Comparison of ENCODE assay signal across 26 cellular contexts in genomic region chr11:111785886-111786412, GRCh38. TPM values are rescaled to one million over a fixed set of nuclear protein-coding genes. Genes with fewer than 3 reads are reported as not detected.
DNase-seq lines count a peak whose midpoint lies in the region; ATAC-seq and TF ChIP-seq lines count a peak whose summit lies in the region.
"Had no signal": no experiment of that assay in that cellular context is flagged by ENCODE, and none has a peak within 500 bp of the region (broad histone marks: within the 10 kb centered on the region; RNA-seq: fewer than 3 reads in every experiment).

No MANE protein-coding gene starts in this region.

- H3K4me3 Mint-ChIP-seq in effector memory CD8-positive, alpha-beta T cell = no peak overlapping the region
- H3K4me3 Mint-ChIP-seq: activated naive CD8-positive, alpha-beta T cell treated with anti-CD3 and anti-CD28 coated beads for 36 hours; H9; neural crest cell; T-helper 17 cell had no signal

- peaks cover 21% of the 10 kb centered on the region for H3K36me3 Mint-ChIP-seq in effector memory CD8-positive, alpha-beta T cell (ENCODE audit: insufficient read depth)

- peak; percentile 40 to 83 for DNase-seq in NCI-H446 (lab: John Stamatoyannopoulos, UW)
- no peak for DNase-seq in effector memory CD8-positive, alpha-beta T cell
- no peak for DNase-seq in left colon
- DNase-seq in renal cortical epithelial cell (ENCODE audit: low read depth) = peak; percentile 76
- no peak for DNase-seq in activated T-cell treated with anti-CD3 and anti-CD28 coated beads for 4 hours
- no peak for DNase-seq in stomach
- DNase-seq in HEK293T (ENCODE audit: extremely low spot score) = no peak
- DNase-seq: ACHN; activated CD4-positive, alpha-beta T cell treated with anti-CD3 and anti-CD28 coated beads for 1 hour; activated effector memory CD4-positive, alpha-beta T cell treated with anti-CD3 and anti-CD28 coated beads, Interleukin-2, amount 50 U/mL, for 16 hours; activated naive CD8-positive, alpha-beta T cell treated with anti-CD3 and anti-CD28 coated beads for 36 hours; Caco-2; DND-41; H9; NCI-H1105 treated with DMSO at 0.1 percent for 48 hours; NCI-H2029; NCI-H2227 treated with DMSO at 0.1 percent for 48 hours; SK-N-SH; stimulated activated naive CD8-positive, alpha-beta T cell treated with anti-CD3 and anti-CD28 coated beads, Interleukin-15, Interleukin-2, amounts not matched to agents 100 U/mL and 50 U/mL, for 24 hours; T-helper 17 cell had no signal

- CTCF ChIA-PET in HEK293T (lab: Yijun Ruan, JAX) = no interaction called here

- no peaks in the 10 kb centered on the region for H3K27me3 ChIP-seq in stomach
- H3K27me3 ChIP-seq: ascending aorta, BLaER1, gastroesophageal sphincter had no signal

- H3K27ac Mint-ChIP-seq in effector memory CD8-positive, alpha-beta T cell = peak overlapping the region; percentile 29 to 49
- H3K27ac Mint-ChIP-seq: activated naive CD8-positive, alpha-beta T cell treated with anti-CD3 and anti-CD28 coated beads for 36 hours; H9; T-helper 17 cell had no signal

- intact Hi-C loops in left colon (cut with DNase I, micrococcal nuclease) = no loop called here
- intact Hi-C loops in stomach (cut with DNase I; ENCODE audit: low total_unique reads) = loop anchor here (10.0 kb wide), 1 partner anchor 59 kb away; no protein-coding TSS in a partner anchor

- no peaks in the 10 kb centered on the region for H3K9me3 ChIP-seq in stomach
- H3K9me3 ChIP-seq: ascending aorta, BLaER1, Caco-2, gastroesophageal sphincter, SK-N-SH had no signal

- H3K27me3 Mint-ChIP-seq in effector memory CD8-positive, alpha-beta T cell = no peaks in the 10 kb centered on the region
- H3K27me3 Mint-ChIP-seq: activated naive CD8-positive, alpha-beta T cell treated with anti-CD3 and anti-CD28 coated beads for 36 hours; T-helper 17 cell had no signal

- H3K9me3 Mint-ChIP-seq in effector memory CD8-positive, alpha-beta T cell = no peaks in the 10 kb centered on the region
- H3K9me3 Mint-ChIP-seq: activated naive CD8-positive, alpha-beta T cell treated with anti-CD3 and anti-CD28 coated beads for 36 hours; H9; neural crest cell had no signal

- no peak for TF ChIP-seq CTCF in stomach (IDR thresholded peaks at IDR 0.05)

- peaks cover 0 to 24% (median 10%) of the 10 kb centered on the region in 4 donors for H3K4me1 ChIP-seq in stomach
- H3K4me1 ChIP-seq: ascending aorta, Caco-2, parathyroid adenoma had no signal

- H3K36me3 ChIP-seq in stomach = peaks cover 0 to 40% (median 24%) of the 10 kb centered on the region in 4 donors

- no peak for TF ChIP-seq POLR2A in stomach (IDR thresholded peaks at IDR 0.05)

- no peaks in the 10 kb centered on the region for H3K4me1 Mint-ChIP-seq in effector memory CD8-positive, alpha-beta T cell (ENCODE audit: low read depth in 2 of 2)
- H3K4me1 Mint-ChIP-seq: activated naive CD8-positive, alpha-beta T cell treated with anti-CD3 and anti-CD28 coated beads for 36 hours; H9; neural crest cell; T-helper 17 cell had no signal

- ATAC-seq in effector memory CD8-positive, alpha-beta T cell (replicated peaks) = no peak
- ATAC-seq in left colon (peak; percentile 59), HG02870 (IDR thresholded peaks at IDR 0.05; ENCODE audit: unreplicated experiment) (no peak)
- ATAC-seq: gastroesophageal sphincter; stimulated activated naive CD8-positive, alpha-beta T cell treated with anti-CD3 and anti-CD28 coated beads, Interleukin-15, Interleukin-2, amounts not matched to agents 100 U/mL and 50 U/mL, for 24 hours; T-helper 17 cell had no signal

- no peak for TF ChIP-seq EP300 in stomach (IDR thresholded peaks at IDR 0.05)

- POLR2A ChIA-PET in HEK293T (lab: Yijun Ruan, JAX) = no interaction called here

- H3K27ac ChIP-seq in stomach = peak overlapping the region in 1 of 5 donors; percentile 33
- H3K27ac ChIP-seq: ascending aorta, BLaER1, gastroesophageal sphincter, parathyroid adenoma had no signal

- H3K4me3 ChIP-seq in stomach = no peak overlapping the region
- H3K4me3 ChIP-seq: ascending aorta, BLaER1, gastroesophageal sphincter had no signal

- 61 to 83% (median 70%) methylated on average over 2 of the region's 2 CpGs for WGBS in stomach, 5 donors

TF ChIP-seq in HEK293T, 16 proteins besides CTCF, POLR2A, EP300 and RAD21:
- no peak for TF ChIP-seq TARDBP (IDR thresholded peaks at IDR 0.05)

RNA-seq across cellular contexts. Expression of gene PPP2R1B, which starts 19.8 kb away (rescaled TPM):
- 10 to 100 TPM; 45.3 to 45.8 TPM for total RNA-seq in left colon
- total RNA-seq in renal cortical epithelial cell = 64.3 and 93.9 TPM in 2 replicates
- 10 to 100 TPM in 4 of 5 donors, 1 to 10 TPM in 1; 5.5 to 71.2 (median 41.1) TPM for total RNA-seq in stomach
- polyA plus RNA-seq in stomach = 10 to 100 TPM in 2 of 3 donors, 1 to 10 TPM in 1; 9.6 to 15.3 (median 13.3) TPM

Comparison
In these comparisons a context has a peak if more than half of its experiments do, and no peak if none do; other contexts are left out.
1. DNase-seq: peak in NCI-H446 (2 of 2) and renal cortical epithelial cell (single experiment); none in effector memory CD8-positive, alpha-beta T cell (0 of 3), left colon (0 of 2), activated T-cell treated with anti-CD3 and anti-CD28 coated beads for 4 hours (single experiment), stomach (single experiment) and HEK293T (single experiment).